ENCODE assay signal across 19 cellular contexts in the genomic region with DNA sequence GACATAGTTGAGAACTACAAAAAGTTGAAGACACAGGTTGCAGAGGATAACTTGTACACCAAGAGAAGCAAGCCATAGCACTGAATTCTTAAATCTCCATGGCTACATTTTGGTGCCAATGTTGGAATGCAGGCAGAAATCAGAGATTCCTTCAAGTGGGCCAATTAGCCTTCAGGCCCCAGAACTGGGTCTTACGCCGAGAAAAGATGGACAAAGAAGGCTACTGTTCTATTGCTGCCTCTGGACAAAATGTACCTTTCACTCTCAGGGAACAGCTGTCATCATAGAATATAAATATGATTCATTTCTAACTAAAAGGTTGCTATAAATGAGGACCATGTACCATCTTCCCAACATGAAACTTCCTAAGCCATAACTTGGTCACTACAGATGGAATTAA.
"Had no signal": no experiment of that assay in that cellular context is flagged by ENCODE, and none has a peak within 500 bp of the region (broad histone marks: within the 10 kb centered on the region; RNA-seq: fewer than 3 reads in every experiment).

No MANE protein-coding gene starts in this region.

- H3K4me1 Mint-ChIP-seq: activated CD4-positive, alpha-beta T cell treated with anti-CD3 and anti-CD28 coated beads, Interleukin-2, amount 10 ng/mL, durations not matched to agents 7 days and 5 days; central memory CD8-positive, alpha-beta T cell had no signal

- H3K9me3 Mint-ChIP-seq: activated CD4-positive, alpha-beta T cell treated with anti-CD3 and anti-CD28 coated beads, Interleukin-2, amount 10 ng/mL, durations not matched to agents 7 days and 5 days; activated naive CD4-positive, alpha-beta T cell treated with anti-CD3 and anti-CD28 coated beads for 36 hours; activated T-helper 2 cell treated with anti-CD3 and anti-CD28 coated beads, Interferon-gamma antibody, Interleukin-2, Interleukin-4, amounts not matched to agents 10 μg/mL and 5 μg/mL and 100 μg/mL, durations not matched to agents 14 hours and 24 hours and 36 hours; central memory CD8-positive, alpha-beta T cell; effector memory CD8-positive, alpha-beta T cell; T-cell had no signal

- H3K4me1 ChIP-seq: gastroesophageal sphincter, left lung, parathyroid adenoma had no signal

- H3K27me3 Mint-ChIP-seq: activated CD4-positive, alpha-beta T cell treated with anti-CD3 and anti-CD28 coated beads, Interleukin-2, amount 10 ng/mL, durations not matched to agents 7 days and 5 days; central memory CD8-positive, alpha-beta T cell; effector memory CD8-positive, alpha-beta T cell; naive thymus-derived CD4-positive, alpha-beta T cell; T-cell had no signal

- H3K27ac Mint-ChIP-seq: activated CD4-positive, alpha-beta T cell treated with anti-CD3 and anti-CD28 coated beads, Interleukin-2, amount 10 ng/mL, durations not matched to agents 7 days and 5 days; activated naive CD4-positive, alpha-beta T cell treated with anti-CD3 and anti-CD28 coated beads for 36 hours; activated T-helper 2 cell treated with anti-CD3 and anti-CD28 coated beads, Interferon-gamma antibody, Interleukin-2, Interleukin-4, amounts not matched to agents 10 μg/mL and 5 μg/mL and 100 μg/mL, durations not matched to agents 14 hours and 24 hours and 36 hours had no signal

- ATAC-seq: effector memory CD8-positive, alpha-beta T cell; gastroesophageal sphincter; left lung; mucosa of descending colon; naive thymus-derived CD4-positive, alpha-beta T cell; T-cell had no signal

- H3K9me3 ChIP-seq: gastroesophageal sphincter, left lung, mucosa of descending colon had no signal

- H3K4me3 ChIP-seq: gastroesophageal sphincter, left lung, mucosa of descending colon had no signal

- H3K4me3 Mint-ChIP-seq: activated CD4-positive, alpha-beta T cell treated with anti-CD3 and anti-CD28 coated beads, Interleukin-2, amount 10 ng/mL, durations not matched to agents 7 days and 5 days; activated naive CD4-positive, alpha-beta T cell treated with anti-CD3 and anti-CD28 coated beads for 36 hours; central memory CD8-positive, alpha-beta T cell; effector memory CD8-positive, alpha-beta T cell; naive thymus-derived CD4-positive, alpha-beta T cell; T-cell had no signal

- H3K27ac ChIP-seq: epithelial cell of prostate, left lung, parathyroid adenoma had no signal

- DNase-seq: activated CD4-positive, alpha-beta T cell treated with anti-CD3 and anti-CD28 coated beads, Interleukin-2, amount 10 ng/mL, durations not matched to agents 7 days and 5 days; activated CD8-positive, alpha-beta memory T cell treated with anti-CD3 and anti-CD28 coated beads for 24 hours; activated naive CD4-positive, alpha-beta T cell treated with anti-CD3 and anti-CD28 coated beads for 36 hours; effector memory CD8-positive, alpha-beta T cell; left lung; mammary epithelial cell; mucosa of descending colon; naive thymus-derived CD4-positive, alpha-beta T cell; retina; stimulated activated CD4-positive, alpha-beta T cell treated with anti-CD3 and anti-CD28 coated beads, Interleukin-2, amount 100 ng/mL, for 48 hours; stimulated activated naive CD4-positive, alpha-beta T cell; T-cell; T-helper 9 cell; trophoblast cell had no signal

- H3K27me3 ChIP-seq: gastroesophageal sphincter, left lung had no signal
